18 cellular contexts compared by ENCODE assay signal in the genomic region with DNA sequence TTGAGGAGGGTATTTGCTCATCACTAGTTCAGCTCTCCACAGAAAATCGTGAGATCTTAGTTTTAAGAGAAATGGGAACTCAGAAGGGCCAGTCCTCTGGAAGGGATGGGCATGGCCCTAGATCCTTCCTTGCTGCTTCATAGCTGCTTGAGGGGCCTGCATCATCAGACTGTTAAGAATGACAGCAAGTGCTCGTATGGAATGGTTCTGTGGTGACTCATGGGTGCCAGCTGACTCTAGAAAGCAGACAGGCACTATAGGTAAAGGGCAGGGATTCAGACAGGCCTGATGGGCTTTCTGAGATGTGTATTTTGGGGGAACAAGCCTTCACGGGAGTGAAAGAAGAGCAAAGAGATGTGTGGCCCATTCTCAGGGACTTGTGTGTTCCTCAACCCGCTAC.
DNase-seq lines count a peak whose midpoint lies in the region; ATAC-seq and TF ChIP-seq lines count a peak whose summit lies in the region.
"Had no signal": no experiment of that assay in that cellular context is flagged by ENCODE, and none has a peak within 500 bp of the region (broad histone marks: within the 10 kb centered on the region; RNA-seq: fewer than 3 reads in every experiment).

No MANE protein-coding gene starts in this region.

- H3K36me3 ChIP-seq in adipocyte (ENCODE audit: control insufficient read depth, insufficient read depth, low read length, severe bottlenecking) (no peaks in the 10 kb centered on the region), kidney epithelial cell (ENCODE audit: control insufficient read depth, insufficient read depth, low read length) (no peaks in the 10 kb centered on the region)
- H3K36me3 ChIP-seq: gastrocnemius medialis had no signal

- intact Hi-C loops in cardiac septum (cut with DNase I) = no loop called here

- H3K9ac ChIP-seq in adipocyte (ENCODE audit: low read length) = no peak overlapping the region

- H3K27me3 ChIP-seq in adipocyte (replicated peaks; ENCODE audit: control insufficient read depth, insufficient read depth, low read length) = no peaks in the 10 kb centered on the region
- no peaks in the 10 kb centered on the region for H3K27me3 ChIP-seq in kidney epithelial cell (ENCODE audit: control insufficient read depth, insufficient read depth, low read length)
- H3K27me3 ChIP-seq: gastrocnemius medialis had no signal

- H3K4me1 ChIP-seq in adipocyte (ENCODE audit: control insufficient read depth, insufficient read depth, low read length) = no peaks in the 10 kb centered on the region

- no peak overlapping the region for H3K4me3 ChIP-seq in adipocyte (ENCODE audit: low read length)
- no peak overlapping the region for H3K4me3 ChIP-seq in kidney epithelial cell (ENCODE audit: low read depth, low read length)
- H3K4me3 ChIP-seq: gastrocnemius medialis had no signal

- no peak for ATAC-seq in GM19395 (IDR thresholded peaks at IDR 0.05; ENCODE audit: unreplicated experiment)
- no peak for ATAC-seq in HG02938 (IDR thresholded peaks at IDR 0.05; ENCODE audit: unreplicated experiment)
- ATAC-seq: effector memory CD8-positive, alpha-beta T cell; gastrocnemius medialis; stimulated activated naive CD8-positive, alpha-beta T cell treated with anti-CD3 and anti-CD28 coated beads, Interleukin-15, amount 100 ng/mL, for 72 hours; T-helper 17 cell had no signal

- peaks cover 20% of the 10 kb centered on the region for H3K9me3 ChIP-seq in adipocyte (ENCODE audit: control insufficient read depth, low read length)
- H3K9me3 ChIP-seq: gastrocnemius medialis had no signal

- TF ChIP-seq CTCF in kidney epithelial cell (IDR thresholded peaks at IDR 0.05; ENCODE audit: insufficient read depth, low read length, poor library complexity, severe bottlenecking) = no peak

- DNase-seq in EH (ENCODE audit: low read depth) = peak; percentile 33
- peak; percentile 49 for DNase-seq in LHCN-M2 (ENCODE audit: low read depth)
- DNase-seq in adipocyte (ENCODE audit: low read depth) = peak; percentile 14
- peak; percentile 34 for DNase-seq in kidney epithelial cell (ENCODE audit: low read depth)
- DNase-seq in AG08396 (ENCODE audit: low spot score) = no peak
- no peak for DNase-seq in cardiac septum (ENCODE audit: low spot score)
- DNase-seq: activated CD4-positive, alpha-beta T cell treated with anti-CD3 and anti-CD28 coated beads for 1 hour; activated CD8-positive, alpha-beta memory T cell treated with anti-CD3 and anti-CD28 coated beads, Interleukin-2, amount 50 U/mL, for 4 hours; effector memory CD8-positive, alpha-beta T cell; gastrocnemius medialis; Kasumi-1; NCI-H1694 treated with DMSO at 0.1 percent for 48 hours; NCI-H510A treated with DMSO at 0.1 percent for 48 hours; small intestine; stimulated activated naive CD8-positive, alpha-beta T cell treated with anti-CD3 and anti-CD28 coated beads, Interleukin-15, amount 100 ng/mL, for 72 hours; T-helper 17 cell had no signal

Comparison
In these comparisons a context has a peak if more than half of its experiments do, and no peak if none do; other contexts are left out.
1. DNase-seq: peak in EH (single experiment), LHCN-M2 (single experiment), adipocyte (single experiment) and kidney epithelial cell (single experiment); none in AG08396 (single experiment) and cardiac septum (single experiment).